Comparison of ENCODE assay signal across 39 cellular contexts in genomic region chr5:6678385-6678784, GRCh38.
"Had no signal": no experiment of that assay in that cellular context is flagged by ENCODE, and none has a peak within 500 bp of the region (broad histone marks: within the 10 kb centered on the region; RNA-seq: fewer than 3 reads in every experiment).

No MANE protein-coding gene starts in this region.

- H3K4me1 ChIP-seq: adrenal gland, body of pancreas had no signal

- H3K4me1 Mint-ChIP-seq: activated B cell treated with CpG ODN at 0.5 μM for 24 hours; activated naive CD8-positive, alpha-beta T cell treated with anti-CD3 and anti-CD28 coated beads for 36 hours; activated T-helper 17 cell treated with anti-CD3 and anti-CD28 coated beads, Interleukin-2, amount 50 U/mL, for 72 hours; central memory CD8-positive, alpha-beta T cell had no signal

- DNase-seq: activated B cell treated with CpG ODN at 0.5 μM for 24 hours; activated CD4-positive, alpha-beta memory T cell treated with anti-CD3 and anti-CD28 coated beads for 36 hours; activated CD4-positive, alpha-beta T cell treated with anti-CD3 and anti-CD28 coated beads for 48 hours; activated CD4-positive, alpha-beta T cell treated with anti-CD3 and anti-CD28 coated beads, Interleukin-2, amount 50 U/mL, for 1 hour; activated CD4-positive, alpha-beta T cell treated with anti-CD3 and anti-CD28 coated beads, Interleukin-2, amount 50 U/mL, for 4 hours; activated CD4-positive, CD25-positive, alpha-beta regulatory T cell treated with anti-CD3 and anti-CD28 coated beads, Interleukin-2, amount 50 U/mL, for 72 hours; activated CD8-positive, alpha-beta memory T cell treated with anti-CD3 and anti-CD28 coated beads, Interleukin-2, amount 50 U/mL, for 4 hours; activated CD8-positive, alpha-beta T cell treated with anti-CD3 and anti-CD28 coated beads for 36 hours; activated effector memory CD4-positive, alpha-beta T cell treated with anti-CD3 and anti-CD28 coated beads, Interleukin-2, amount 50 U/mL, for 16 hours; activated gamma-delta T cell treated with Interleukin-2 at 50 U/mL for 16 hours; activated naive CD4-positive, alpha-beta T cell; activated naive CD4-positive, alpha-beta T cell treated with anti-CD3 and anti-CD28 coated beads for 36 hours; activated naive CD4-positive, alpha-beta T cell treated with anti-CD3 and anti-CD28 coated beads, Interleukin-2, amount 50 U/mL, for 16 hours; activated naive CD8-positive, alpha-beta T cell treated with anti-CD3 and anti-CD28 coated beads for 36 hours; activated T-cell treated with anti-CD3 and anti-CD28 coated beads for 4 hours; activated T-cell treated with anti-CD3 and anti-CD28 coated beads, Interleukin-2, amount 50 U/mL, for 1 hour; activated T-cell treated with anti-CD3 and anti-CD28 coated beads, Interleukin-2, amount 50 U/mL, for 4 hours; activated T-cell treated with anti-CD3 and anti-CD28 coated beads, Interleukin-2, amount 50 U/mL, for 72 hours; adrenal gland; amniotic stem cell; aorta; body of pancreas; brain microvascular endothelial cell; caudate nucleus; cerebellar nuclear complex; T-helper 1 cell; T-helper 2 cell; T-helper 9 cell had no signal

- H3K9me3 ChIP-seq: adrenal gland, body of pancreas had no signal

- FAIRE-seq: astrocyte, bronchial epithelial cell, TTC549 had no signal

- H3K36me3 Mint-ChIP-seq: activated CD4-positive, alpha-beta memory T cell treated with anti-CD3 and anti-CD28 coated beads for 36 hours had no signal

- H3K27ac Mint-ChIP-seq: activated B cell treated with CpG ODN at 0.5 μM for 24 hours; activated CD4-positive, alpha-beta memory T cell treated with anti-CD3 and anti-CD28 coated beads for 36 hours; activated CD8-positive, alpha-beta T cell treated with anti-CD3 and anti-CD28 coated beads for 36 hours; activated naive CD4-positive, alpha-beta T cell treated with anti-CD3 and anti-CD28 coated beads for 36 hours; activated naive CD4-positive, alpha-beta T cell treated with anti-CD3 and anti-CD28 coated beads, Interleukin-2, amount 50 U/mL, for 72 hours; activated naive CD8-positive, alpha-beta T cell treated with anti-CD3 and anti-CD28 coated beads for 36 hours; activated T-cell treated with anti-CD3 and anti-CD28 coated beads, Interleukin-2, amount 50 U/mL, for 72 hours; activated T-helper 1 cell treated with anti-CD3 and anti-CD28 coated beads, Interleukin-12 subunit alpha, Interleukin-12 subunit beta, Interleukin-2, Interleukin-4 antibody, amounts not matched to agents 30 ng/mL and 10 ng/mL and 1 ng/mL, durations not matched to agents 14 hours and 24 hours and 36 hours; activated T-helper 17 cell treated with anti-CD3 and anti-CD28 coated beads, Interleukin-2, amount 50 U/mL, for 72 hours; T-helper 1 cell treated with Interleukin-12 subunit alpha and Interleukin-12 subunit beta and Interleukin-4 antibody, amounts not matched to agents 30 μg/mL and 1 μg/mL, for 36 hours; T-helper 2 cell treated with Interferon-gamma antibody and Interleukin-4, amounts not matched to agents 5 μg/mL and 100 μg/mL, for 36 hours had no signal

- H3K4me3 ChIP-seq: adrenal gland, body of pancreas, cardiac muscle cell had no signal

- H3K4me3 Mint-ChIP-seq: activated B cell treated with CpG ODN at 0.5 μM for 24 hours; activated CD4-positive, alpha-beta memory T cell treated with anti-CD3 and anti-CD28 coated beads for 36 hours; activated CD8-positive, alpha-beta T cell treated with anti-CD3 and anti-CD28 coated beads for 36 hours; activated naive CD4-positive, alpha-beta T cell treated with anti-CD3 and anti-CD28 coated beads for 36 hours; activated naive CD8-positive, alpha-beta T cell treated with anti-CD3 and anti-CD28 coated beads for 36 hours; activated T-cell treated with anti-CD3 and anti-CD28 coated beads, Interleukin-2, amount 50 U/mL, for 4 hours; activated T-cell treated with anti-CD3 and anti-CD28 coated beads, Interleukin-2, amount 50 U/mL, for 72 hours; activated T-helper 1 cell treated with anti-CD3 and anti-CD28 coated beads, Interleukin-12 subunit alpha, Interleukin-12 subunit beta, Interleukin-2, Interleukin-4 antibody, amounts not matched to agents 30 ng/mL and 10 ng/mL and 1 ng/mL, durations not matched to agents 14 hours and 24 hours and 36 hours; activated T-helper 17 cell treated with anti-CD3 and anti-CD28 coated beads, Interleukin-2, amount 50 U/mL, for 72 hours; central memory CD8-positive, alpha-beta T cell; T-helper 1 cell treated with Interleukin-12 subunit alpha and Interleukin-12 subunit beta and Interleukin-4 antibody, amounts not matched to agents 30 μg/mL and 1 μg/mL, for 36 hours; T-helper 2 cell treated with Interferon-gamma antibody and Interleukin-4, amounts not matched to agents 5 μg/mL and 100 μg/mL, for 36 hours had no signal

- H3K9me3 Mint-ChIP-seq: activated B cell treated with CpG ODN at 0.5 μM for 24 hours; activated CD4-positive, alpha-beta memory T cell treated with anti-CD3 and anti-CD28 coated beads for 36 hours; activated CD8-positive, alpha-beta T cell treated with anti-CD3 and anti-CD28 coated beads for 36 hours; activated naive CD4-positive, alpha-beta T cell treated with anti-CD3 and anti-CD28 coated beads for 36 hours; activated naive CD8-positive, alpha-beta T cell treated with anti-CD3 and anti-CD28 coated beads for 36 hours; activated T-cell treated with anti-CD3 and anti-CD28 coated beads, Interleukin-2, amount 50 U/mL, for 4 hours; activated T-helper 1 cell treated with anti-CD3 and anti-CD28 coated beads, Interleukin-12 subunit alpha, Interleukin-12 subunit beta, Interleukin-2, Interleukin-4 antibody, amounts not matched to agents 30 ng/mL and 10 ng/mL and 1 ng/mL, durations not matched to agents 14 hours and 24 hours and 36 hours; activated T-helper 17 cell treated with anti-CD3 and anti-CD28 coated beads, Interleukin-2, amount 50 U/mL, for 72 hours; central memory CD8-positive, alpha-beta T cell; T-helper 2 cell treated with Interferon-gamma antibody and Interleukin-4, amounts not matched to agents 5 μg/mL and 100 μg/mL, for 36 hours had no signal

- H3K36me3 ChIP-seq: adrenal gland, brain microvascular endothelial cell, cardiac muscle cell had no signal

- H3K27me3 ChIP-seq: adrenal gland, body of pancreas, brain microvascular endothelial cell, cardiac muscle cell had no signal

- H3K27me3 Mint-ChIP-seq: central memory CD8-positive, alpha-beta T cell had no signal

- ATAC-seq: activated CD8-positive, alpha-beta T cell treated with anti-CD3 and anti-CD28 coated beads for 36 hours; activated naive CD4-positive, alpha-beta T cell treated with anti-CD3 and anti-CD28 coated beads, Interleukin-2, amount 50 U/mL, for 72 hours; activated T-cell treated with anti-CD3 and anti-CD28 coated beads, Interleukin-2, amount 50 U/mL, for 4 hours; activated T-cell treated with anti-CD3 and anti-CD28 coated beads, Interleukin-2, amount 50 U/mL, for 72 hours; activated T-helper 17 cell treated with anti-CD3 and anti-CD28 coated beads, Interleukin-2, amount 50 U/mL, for 72 hours; body of pancreas had no signal

- H3K27ac ChIP-seq: adrenal gland, body of pancreas, brain microvascular endothelial cell, cardiac muscle cell, VCaP had no signal
